Comparison of ENCODE assay signal across 1 cellular context in genomic region chr17:29103341-29103740, GRCh38.
TF ChIP-seq lines count a peak whose summit lies in the region.

No MANE protein-coding gene starts in this region.

TF ChIP-seq in Ishikawa, 13 proteins besides CTCF, POLR2A, EP300 and RAD21 (continued from another document):
- no peak for TF ChIP-seq USF1 (IDR thresholded peaks at IDR 0.05)
- no peak for TF ChIP-seq TCF12 (IDR thresholded peaks at IDR 0.05; ENCODE audit: low read depth)
- no peak for TF ChIP-seq YY1 (IDR thresholded peaks at IDR 0.05; ENCODE audit: low read depth)
- TF ChIP-seq NFIC (IDR thresholded peaks at IDR 0.05) = no peak
